ENCODE assay signal across 12 cellular contexts in the genomic region with DNA sequence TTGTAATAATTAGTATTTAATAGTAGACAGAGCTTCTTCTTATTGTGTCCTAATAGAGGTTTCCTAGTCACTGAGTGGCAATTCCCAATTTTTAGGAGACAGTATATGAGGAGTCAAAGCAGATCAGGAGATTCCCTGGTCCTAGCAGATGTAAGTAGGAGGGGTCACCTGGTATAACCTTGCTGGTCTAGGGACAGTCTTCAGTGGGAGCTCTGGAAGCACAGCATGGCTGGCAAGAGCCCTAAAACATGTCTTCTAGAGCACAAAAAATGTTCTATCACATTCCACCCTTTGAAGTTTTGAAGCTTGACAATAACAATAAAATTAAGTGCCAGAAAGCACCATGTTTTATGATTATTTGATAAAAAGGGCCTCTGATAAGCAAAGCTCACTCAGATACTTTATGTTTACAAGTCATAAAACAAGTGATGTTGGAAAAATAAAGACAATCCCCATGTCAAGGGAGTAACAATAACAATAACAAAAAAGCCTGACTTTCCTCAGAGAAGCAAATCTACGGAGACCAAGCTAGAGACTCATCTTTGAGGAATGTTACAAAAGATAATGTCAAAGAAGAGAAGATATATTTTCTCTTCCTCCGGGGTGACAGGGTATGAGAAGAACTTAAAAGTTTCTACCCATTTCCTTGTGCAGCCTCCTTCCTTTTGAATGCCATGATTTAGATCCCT.
DNase-seq lines count a peak whose midpoint lies in the region; ATAC-seq lines count a peak whose summit lies in the region.
"Had no signal": no experiment of that assay in that cellular context is flagged by ENCODE, and none has a peak within 500 bp of the region (broad histone marks: within the 10 kb centered on the region; RNA-seq: fewer than 3 reads in every experiment).

No MANE protein-coding gene starts in this region.

- H3K27ac ChIP-seq in caudate nucleus (ENCODE audit: low read depth, low read length) = peak overlapping the region; percentile 24
- peak overlapping the region; percentile 23 for H3K27ac ChIP-seq in naive thymus-derived CD4-positive, alpha-beta T cell (ENCODE audit: low read depth, low read length)
- H3K27ac ChIP-seq: SJCRH30 had no signal

- no peak for ATAC-seq in naive thymus-derived CD4-positive, alpha-beta T cell
- ATAC-seq in esophagus mucosa (no peak), GM21447 (IDR thresholded peaks at IDR 0.05; ENCODE audit: unreplicated experiment) (no peak)

- H3K4me1 Mint-ChIP-seq in naive thymus-derived CD4-positive, alpha-beta T cell = peaks cover 7 to 41% (median 26%) of the 10 kb centered on the region in 7 donors

- no peaks in the 10 kb centered on the region for H3K36me3 ChIP-seq in naive thymus-derived CD4-positive, alpha-beta T cell (ENCODE audit: control insufficient read depth in 2 of 3, insufficient read depth in 3 of 3, low read length in 3 of 3)
- H3K36me3 ChIP-seq: SJCRH30 had no signal

- H3K27ac Mint-ChIP-seq in naive thymus-derived CD4-positive, alpha-beta T cell = peak overlapping the region in 8 of 9 donors; percentile 66 to 92 (median 84)

- H3K4me3 ChIP-seq in naive thymus-derived CD4-positive, alpha-beta T cell (ENCODE audit: low read length) = no peak overlapping the region
- H3K4me3 ChIP-seq: SJCRH30 had no signal

- peaks cover 0 to 11% of the 10 kb centered on the region in 2 donors for H3K4me1 ChIP-seq in naive thymus-derived CD4-positive, alpha-beta T cell (ENCODE audit: control insufficient read depth in 2 of 2, insufficient read depth in 2 of 2, low read length in 2 of 2)
- H3K4me1 ChIP-seq: SJCRH30 had no signal

- peaks cover 0 to 5% (median 0%) of the 10 kb centered on the region in 11 donors for H3K9me3 Mint-ChIP-seq in naive thymus-derived CD4-positive, alpha-beta T cell

- peaks cover 0 to 7% (median 3%) of the 10 kb centered on the region in 5 donors for H3K36me3 Mint-ChIP-seq in naive thymus-derived CD4-positive, alpha-beta T cell

- intact Hi-C loops in naive thymus-derived CD4-positive, alpha-beta T cell (cut with micrococcal nuclease) = loop anchor here in 1 of 2 donors (1.0 kb wide), 1 partner anchor 17 kb away; no protein-coding TSS in a partner anchor

- DNase-seq in AG20443 (ENCODE audit: low spot score) = peak; percentile 15
- DNase-seq in HT1080 (ENCODE audit: low read depth) = peak; percentile 49
- no peak for DNase-seq in caudate nucleus (lab: John Stamatoyannopoulos, UW)
- DNase-seq in naive thymus-derived CD4-positive, alpha-beta T cell = no peak
- no peak for DNase-seq in SK-N-DZ (ENCODE audit: low spot score)
- DNase-seq in RKO (ENCODE audit: low spot score) = no peak
- DNase-seq: activated CD8-positive, alpha-beta memory T cell treated with anti-CD3 and anti-CD28 coated beads for 24 hours; NCI-H446 treated with DMSO at 0.1 percent for 48 hours; SJCRH30; stimulated activated CD4-positive, alpha-beta T cell treated with anti-CD3 and anti-CD28 coated beads, Interleukin-2, amount 100 ng/mL, for 24 hours had no signal

- peak overlapping the region in 7 of 10 donors; percentile 58 to 76 (median 69) for H3K4me3 Mint-ChIP-seq in naive thymus-derived CD4-positive, alpha-beta T cell

- no peaks in the 10 kb centered on the region for H3K27me3 ChIP-seq in naive thymus-derived CD4-positive, alpha-beta T cell (ENCODE audit: control insufficient read depth in 2 of 2, insufficient read depth in 2 of 2, low read length in 2 of 2)
- H3K27me3 ChIP-seq: SJCRH30 had no signal

- CTCF ChIA-PET in naive thymus-derived CD4-positive, alpha-beta T cell (lab: Charles Lee) = no interaction called here

- POLR2A ChIA-PET in naive thymus-derived CD4-positive, alpha-beta T cell (lab: Charles Lee) = no interaction called here

- H3K9me3 ChIP-seq in naive thymus-derived CD4-positive, alpha-beta T cell (ENCODE audit: control insufficient read depth in 2 of 3, low read length in 3 of 3) = no peaks in the 10 kb centered on the region
- H3K9me3 ChIP-seq: SJCRH30 had no signal

- no peaks in the 10 kb centered on the region for H3K27me3 Mint-ChIP-seq in naive thymus-derived CD4-positive, alpha-beta T cell

Comparison
In these comparisons a context has a peak if more than half of its experiments do, and no peak if none do; other contexts are left out.
1. DNase-seq: peak in AG20443 (single experiment) and HT1080 (single experiment); none in caudate nucleus (0 of 61), naive thymus-derived CD4-positive, alpha-beta T cell (0 of 9), SK-N-DZ (single experiment) and RKO (single experiment).